ENCODE assay signal across 24 cellular contexts in genomic region chr4:38905657-38906398, GRCh38. TPM values are rescaled to one million over a fixed set of nuclear protein-coding genes. Genes with fewer than 3 reads are reported as not detected.
A peak's percentile ranks its signal among the peaks of the same experiment; 100 is the strongest.
DNase-seq lines count a peak whose midpoint lies in the region; ATAC-seq and TF ChIP-seq lines count a peak whose summit lies in the region.
"Had no signal": no experiment of that assay in that cellular context is flagged by ENCODE, and none has a peak within 500 bp of the region (broad histone marks: within the 10 kb centered on the region; RNA-seq: fewer than 3 reads in every experiment).

No MANE protein-coding gene starts in this region.

- no peaks in the 10 kb centered on the region for H3K27me3 ChIP-seq in right atrium auricular region
- H3K27me3 ChIP-seq in WERI-Rb-1 (ENCODE audit: insufficient read depth, low read depth, severe bottlenecking): no peaks in the 10 kb centered on the region
- no peaks in the 10 kb centered on the region for H3K27me3 ChIP-seq in right cardiac atrium (ENCODE audit: control insufficient read depth, insufficient read depth)
- H3K27me3 ChIP-seq in uterus: no peaks in the 10 kb centered on the region
- no peaks in the 10 kb centered on the region for H3K27me3 ChIP-seq in GM23338 (ENCODE audit: insufficient read depth)
- H3K27me3 ChIP-seq in ascending aorta: no peaks in the 10 kb centered on the region
- H3K27me3 ChIP-seq: breast epithelium, dorsolateral prefrontal cortex had no signal

- H3K9me3 Mint-ChIP-seq in GM23338: no peaks in the 10 kb centered on the region
- H3K9me3 Mint-ChIP-seq: activated CD8-positive, alpha-beta T cell treated with anti-CD3 and anti-CD28 coated beads for 36 hours; activated naive CD4-positive, alpha-beta T cell treated with anti-CD3 and anti-CD28 coated beads, Interleukin-2, amount 50 U/mL, for 72 hours; activated T-cell treated with anti-CD3 and anti-CD28 coated beads, Interleukin-2, amount 50 U/mL, for 24 hours; CD4-positive, CD25-positive, alpha-beta regulatory T cell; naive thymus-derived CD8-positive, alpha-beta T cell had no signal

- ATAC-seq in Right ventricle myocardium inferior (peak; percentile 43), right cardiac atrium (peak; percentile 56 to 67), GM23338 (no peak)
- ATAC-seq: A549; activated CD8-positive, alpha-beta T cell treated with anti-CD3 and anti-CD28 coated beads for 36 hours; activated naive CD4-positive, alpha-beta T cell treated with anti-CD3 and anti-CD28 coated beads, Interleukin-2, amount 50 U/mL, for 72 hours; esophagus mucosa; psoas muscle had no signal

- H3K4me3 ChIP-seq in right atrium auricular region (no peak overlapping the region), WERI-Rb-1 (ENCODE audit: low read depth, low read length) (no peak overlapping the region), right cardiac atrium (ENCODE audit: low read length) (no peak overlapping the region), uterus (no peak overlapping the region), GM23338 (no peak overlapping the region), ascending aorta (no peak overlapping the region)
- H3K4me3 ChIP-seq: A549, breast epithelium, dorsolateral prefrontal cortex, GM23248, psoas muscle, thoracic aorta had no signal

- no peaks in the 10 kb centered on the region; the same call in 2 of the 3 replicates for H3K36me3 Mint-ChIP-seq in GM23338 (ENCODE audit: low read depth)
- H3K36me3 Mint-ChIP-seq: activated naive CD4-positive, alpha-beta T cell treated with anti-CD3 and anti-CD28 coated beads, Interleukin-2, amount 50 U/mL, for 72 hours; CD4-positive, CD25-positive, alpha-beta regulatory T cell; naive thymus-derived CD8-positive, alpha-beta T cell had no signal

- H3F3A ChIP-seq in GM23338 (replicated peaks; ENCODE audit: low read depth): no peaks in the 10 kb centered on the region

- H2AFZ ChIP-seq in GM23338: no peak overlapping the region
- H2AFZ ChIP-seq: GM23248 had no signal

- no peak overlapping the region for H3K4me3 Mint-ChIP-seq in GM23338
- H3K4me3 Mint-ChIP-seq: activated CD8-positive, alpha-beta T cell treated with anti-CD3 and anti-CD28 coated beads for 36 hours; activated T-cell treated with anti-CD3 and anti-CD28 coated beads, Interleukin-2, amount 50 U/mL, for 24 hours; CD4-positive, CD25-positive, alpha-beta regulatory T cell; naive thymus-derived CD8-positive, alpha-beta T cell had no signal

- no peak overlapping the region for H3K4me2 ChIP-seq in GM23338
- H3K4me2 ChIP-seq: A549 had no signal

- intact Hi-C loops in Right ventricle myocardium inferior (cut with DNase I): loop anchor here (10.0 kb wide), 1 partner anchor 139 kb away; no protein-coding TSS in a partner anchor
- intact Hi-C loops in right cardiac atrium (cut with DNase I): loop anchor here in 1 of 4 donors (5.0 kb wide), 1 partner anchor 231 kb away; no protein-coding TSS in a partner anchor
- intact Hi-C loops in uterus (cut with DNase I; ENCODE audit: low total_unique reads): no loop called here
- intact Hi-C loops in ascending aorta (cut with DNase I): no loop called here

- TF ChIP-seq CTCF in right atrium auricular region (IDR thresholded peaks at IDR 0.05): no peak
- TF ChIP-seq CTCF in WERI-Rb-1 (IDR thresholded peaks at IDR 0.05; ENCODE audit: low read depth, low read length): no peak
- no peak for TF ChIP-seq CTCF in uterus (IDR thresholded peaks at IDR 0.05)
- TF ChIP-seq CTCF in GM23338 (conservative IDR thresholded peaks at IDR 0.05; ENCODE audit: low read depth in 2 of 2): no peak
- no peak for TF ChIP-seq CTCF in ascending aorta (IDR thresholded peaks at IDR 0.05)

- H3K4me1 Mint-ChIP-seq in GM23338: peaks cover 5% of the 10 kb centered on the region; the same call in 2 of the 3 replicates
- H3K4me1 Mint-ChIP-seq: CD4-positive, CD25-positive, alpha-beta regulatory T cell had no signal

- WGBS in right cardiac atrium: 34% methylated on average over 10 of the region's 10 CpGs

- H3K27ac Mint-ChIP-seq in GM23338: no peak overlapping the region
- H3K27ac Mint-ChIP-seq: activated CD8-positive, alpha-beta T cell treated with anti-CD3 and anti-CD28 coated beads for 36 hours; activated naive CD4-positive, alpha-beta T cell treated with anti-CD3 and anti-CD28 coated beads, Interleukin-2, amount 50 U/mL, for 72 hours; activated T-cell treated with anti-CD3 and anti-CD28 coated beads, Interleukin-2, amount 50 U/mL, for 24 hours; CD4-positive, CD25-positive, alpha-beta regulatory T cell had no signal

- DNase-seq in Right ventricle myocardium inferior (ENCODE audit: missing footprints) (no peak), right atrium auricular region (ENCODE audit: low spot score) (no peak), WERI-Rb-1 (no peak), right cardiac atrium (no peak), uterus (no peak), NCI-H2107 treated with DMSO at 0.1 percent for 48 hours (lab: John Stamatoyannopoulos, UW; ENCODE audit: unreplicated experiment) (no peak), GM23338 (ENCODE audit: low spot score) (no peak), ascending aorta (ENCODE audit: low spot score in 2 of 2) (no peak)
- DNase-seq: activated CD8-positive, alpha-beta T cell treated with anti-CD3 and anti-CD28 coated beads for 36 hours; activated T-cell treated with anti-CD3 and anti-CD28 coated beads, Interleukin-2, amount 50 U/mL, for 24 hours; CD4-positive, CD25-positive, alpha-beta regulatory T cell; dorsolateral prefrontal cortex; GM23248; mammary epithelial cell; naive thymus-derived CD8-positive, alpha-beta T cell; NCI-H1694 treated with DMSO at 0.1 percent for 48 hours; NCI-H345; psoas muscle; T-helper 1 cell had no signal

- H3K9me3 ChIP-seq in right atrium auricular region (no peaks in the 10 kb centered on the region), WERI-Rb-1 (ENCODE audit: severe bottlenecking) (no peaks in the 10 kb centered on the region), right cardiac atrium (ENCODE audit: control insufficient read depth, low read length) (no peaks in the 10 kb centered on the region), uterus (no peaks in the 10 kb centered on the region), ascending aorta (no peaks in the 10 kb centered on the region)
- H3K9me3 ChIP-seq: A549, breast epithelium, psoas muscle, thoracic aorta had no signal

- H3K36me3 ChIP-seq in right atrium auricular region (peaks cover 65% of the 10 kb centered on the region), WERI-Rb-1 (peaks cover 8% of the 10 kb centered on the region), uterus (no peaks in the 10 kb centered on the region), GM23338 (ENCODE audit: insufficient read depth) (no peaks in the 10 kb centered on the region), ascending aorta (peaks cover 41 to 81% of the 10 kb centered on the region in 2 donors)

- H3K4me1 ChIP-seq in right atrium auricular region (peaks cover 0 to 5% of the 10 kb centered on the region in 2 donors), right cardiac atrium (ENCODE audit: control insufficient read depth, insufficient read depth, low read length) (no peaks in the 10 kb centered on the region), uterus (no peaks in the 10 kb centered on the region), GM23338 (ENCODE audit: insufficient read depth) (peaks cover 5% of the 10 kb centered on the region), ascending aorta (no peaks in the 10 kb centered on the region)
- H3K4me1 ChIP-seq: breast epithelium, psoas muscle had no signal

- TF ChIP-seq POLR2A in uterus (IDR thresholded peaks at IDR 0.05): no peak

- H3K27me3 Mint-ChIP-seq in GM23338 (ENCODE audit: insufficient read depth, low read depth, poor library complexity): peaks cover 11% of the 10 kb centered on the region
- H3K27me3 Mint-ChIP-seq: activated CD8-positive, alpha-beta T cell treated with anti-CD3 and anti-CD28 coated beads for 36 hours; activated T-cell treated with anti-CD3 and anti-CD28 coated beads, Interleukin-2, amount 50 U/mL, for 24 hours had no signal

- H3K9me2 ChIP-seq in GM23338 (ENCODE audit: insufficient read depth): no peaks in the 10 kb centered on the region

- no peaks in the 10 kb centered on the region; the same call in 1 of the 2 replicates for H4K20me1 ChIP-seq in GM23338 (replicated peaks; ENCODE audit: insufficient read depth)

- H3K27ac ChIP-seq in right atrium auricular region: peak overlapping the region in 1 of 2 donors; percentile 36
- H3K27ac ChIP-seq in WERI-Rb-1: peak overlapping the region; percentile 65
- H3K27ac ChIP-seq in right cardiac atrium (ENCODE audit: low read length): no peak overlapping the region
- H3K27ac ChIP-seq in uterus: peak overlapping the region; percentile 5 to 36
- no peak overlapping the region for H3K27ac ChIP-seq in GM23338 (ENCODE audit: low read depth)
- no peak overlapping the region for H3K27ac ChIP-seq in ascending aorta
- H3K27ac ChIP-seq: A549, breast epithelium, GM23248, psoas muscle, thoracic aorta had no signal

- H3K79me2 ChIP-seq in GM23338 (replicated peaks; ENCODE audit: insufficient read depth): no peaks in the 10 kb centered on the region

TF ChIP-seq in GM23338, 12 proteins besides CTCF, POLR2A, EP300 and RAD21 (continues in another document):
- no peak for TF ChIP-seq JUNB (IDR thresholded peaks at IDR 0.05; ENCODE audit: unreplicated experiment)
- TF ChIP-seq EZH2phosphoT487 (IDR thresholded peaks at IDR 0.05; ENCODE audit: unreplicated experiment): no peak
- no peak for TF ChIP-seq NANOG (IDR thresholded peaks at IDR 0.05; ENCODE audit: borderline replicate concordance)

RNA-seq across cellular contexts. Expression of gene FAM114A1, which starts 38.2 kb away (rescaled TPM):
- total RNA-seq in Right ventricle myocardium inferior: 25.3 TPM
- total RNA-seq in right atrium auricular region: 10 to 100 TPM; 57.7 to 73.2 TPM
- total RNA-seq in right cardiac atrium: 10 to 100 TPM; 23.7 to 48.2 (median 38.4) TPM
- 13.9 TPM for polyA plus RNA-seq in right cardiac atrium
- total RNA-seq in uterus: 100 to 1,000 TPM in 1 of 4 donors, 10 to 100 TPM in 3; 41.2 to 273 (median 52.7) TPM
- total RNA-seq in GM23338 (2014; rRNA removed; shearing (Covaris generic)): 14.5 and 20.3 TPM in 2 replicates
- 11.2 and 13.0 TPM in 2 replicates for polyA plus RNA-seq in GM23338 (2016; fragmentation: Nextera tagmentation; extraction: Ambion mirVana)
- 45.7 TPM for total RNA-seq in ascending aorta
- total RNA-seq: CD4-positive, CD25-positive, alpha-beta regulatory T cell had no signal
- polyA plus RNA-seq: CD4-positive, CD25-positive, alpha-beta regulatory T cell; naive thymus-derived CD8-positive, alpha-beta T cell had no signal

RNA-seq across cellular contexts. Expression of gene TLR6, which starts 49.2 kb away (rescaled TPM):
- total RNA-seq in Right ventricle myocardium inferior (1.5 TPM), right atrium auricular region (1 to 10 TPM; 1.2 to 2.3 TPM), right cardiac atrium (1 to 10 TPM; 1.6 to 3.3 (median 2.5) TPM), uterus (1 to 10 TPM; 1.5 to 10.0 (median 4.4) TPM), ascending aorta (0.11 TPM)
- polyA plus RNA-seq in right cardiac atrium (0.20 TPM), GM23338 (2016; fragmentation: Nextera tagmentation; extraction: Ambion mirVana) (not detected in 2 replicates)
- total RNA-seq in GM23338 (2014; rRNA removed; shearing (Covaris generic)): 0.14 TPM in 1 of 2 replicates, not detected in the other

Comparison
In these comparisons a context has a peak if more than half of its experiments do, and no peak if none do; other contexts are left out.
1. H3K27ac ChIP-seq: peak in WERI-Rb-1 (single experiment) and uterus (2 of 2); none in right cardiac atrium (single experiment), GM23338 (single experiment) and ascending aorta (0 of 2).